Comparison of ENCODE assay signal across 6 cellular contexts in genomic region chr11:85609286-85609685, GRCh38. TPM values are rescaled to one million over a fixed set of nuclear protein-coding genes. Genes with fewer than 3 reads are reported as not detected.
DNase-seq lines count a peak whose midpoint lies in the region; ATAC-seq, FAIRE-seq and TF ChIP-seq lines count a peak whose summit lies in the region.
"Not testable (repeated sequence)": the region's sequence is repeated elsewhere in the genome, so short reads cannot be mapped to it uniquely, and the experiment has no call there.

No MANE protein-coding gene starts in this region.

- TF ChIP-seq RAD21 in H1 (IDR thresholded peaks at IDR 0.05 in 1 of 2, conservative IDR thresholded peaks at IDR 0.05 in 1 of 2; ENCODE audit: low read depth in 2 of 2, low read length in 2 of 2): not testable (repeated sequence)

- H2BK12ac ChIP-seq in H1 (ENCODE audit: low read depth, low read length): 0 out of 2 replicates have a peak overlapping the region, but pooled peaks have one; percentile 39

- H3K4me1 ChIP-seq in H1 (replicated peaks in 1 of 4; ENCODE audit: control insufficient read depth in 3 of 4, insufficient read depth in 4 of 4, low read length in 3 of 4): not testable (repeated sequence)

- H3K27ac ChIP-seq in H1 (ENCODE audit: low read depth, low read length): not testable (repeated sequence)

- H3K9me3 Mint-ChIP-seq in activated CD8-positive, alpha-beta T cell treated with anti-CD3 and anti-CD28 coated beads for 36 hours: not testable (repeated sequence)

- not testable (repeated sequence) for H3K4me1 Mint-ChIP-seq in activated CD8-positive, alpha-beta T cell treated with anti-CD3 and anti-CD28 coated beads for 36 hours (ENCODE audit: low read depth)

- not testable (repeated sequence) for H3K4me3 ChIP-seq in H1 (ENCODE audit: extremely low read depth in 1 of 4, insufficient read depth in 2 of 4, low read depth in 3 of 4, low read length in 4 of 4)

- FAIRE-seq in H1 (lab: Jason Lieb, UNC): not testable (repeated sequence)

- not testable (repeated sequence) for H3K79me2 ChIP-seq in H1 (ENCODE audit: control insufficient read depth in 1 of 2, insufficient read depth in 2 of 2, low read length in 2 of 2)

- H3K27me3 Mint-ChIP-seq in activated CD8-positive, alpha-beta T cell treated with anti-CD3 and anti-CD28 coated beads for 36 hours: not testable (repeated sequence)

- H3K27ac Mint-ChIP-seq in activated CD8-positive, alpha-beta T cell treated with anti-CD3 and anti-CD28 coated beads for 36 hours: not testable (repeated sequence)

- H4K5ac ChIP-seq in H1 (ENCODE audit: insufficient read length, low read depth, low read length): not testable (repeated sequence)

- H2BK20ac ChIP-seq in H1 (ENCODE audit: low read length): not testable (repeated sequence)

- CTCF ChIA-PET in activated CD8-positive, alpha-beta T cell treated with anti-CD3 and anti-CD28 coated beads for 36 hours (lab: Charles Lee): interaction anchor here (0.6 to 1.6 kb wide), 3 partner anchors 9 to 61 kb away, joined by 3 to 4 read pairs (median 3); no protein-coding TSS in a partner anchor
- CTCF ChIA-PET in H1 (lab: Charles Lee; ENCODE audit: partially characterized antibody): interaction anchor here (0.6 to 0.9 kb wide), 2 partner anchors 13 to 1488 kb away, joined by 3 read pairs; no protein-coding TSS in a partner anchor

- H3K18ac ChIP-seq in H1 (ENCODE audit: extremely low read depth, low read length): not testable (repeated sequence)

- not testable (repeated sequence) for H3K4ac ChIP-seq in H1 (replicated peaks; ENCODE audit: insufficient read length, low read depth, low read length)

- not testable (repeated sequence) for H2BK120ac ChIP-seq in H1 (replicated peaks; ENCODE audit: low read depth, low read length)

- H3K4me2 ChIP-seq in H1 (ENCODE audit: insufficient read depth in 1 of 2, low read depth in 2 of 2, low read length in 2 of 2): not testable (repeated sequence)

- not testable (repeated sequence) for H3K36me3 Mint-ChIP-seq in activated CD8-positive, alpha-beta T cell treated with anti-CD3 and anti-CD28 coated beads for 36 hours (ENCODE audit: low read depth)

- not testable (repeated sequence) for H2BK5ac ChIP-seq in H1 (ENCODE audit: low read depth, low read length)

- TF ChIP-seq CTCF in activated CD8-positive, alpha-beta T cell treated with anti-CD3 and anti-CD28 coated beads for 36 hours (IDR thresholded peaks at IDR 0.05); H1 (IDR thresholded peaks at IDR 0.05; ENCODE audit: control extremely low read depth in 1 of 3, insufficient read depth in 1 of 3, low read depth in 1 of 3, low read length in 3 of 3): not testable (repeated sequence)

- TF ChIP-seq EP300 in H1 (IDR thresholded peaks at IDR 0.05; ENCODE audit: borderline replicate concordance in 1 of 2, low read depth in 2 of 2, low read length in 2 of 2): not testable (repeated sequence)

- not testable (repeated sequence) for H4K8ac ChIP-seq in H1 (ENCODE audit: extremely low read depth, insufficient read depth, low read length)

- POLR2A ChIA-PET in activated CD8-positive, alpha-beta T cell treated with anti-CD3 and anti-CD28 coated beads for 36 hours (lab: Charles Lee): interaction anchor here (0.6 kb wide), 1 partner anchor 367 kb away, joined by 4 read pairs; no protein-coding TSS in a partner anchor
- POLR2A ChIA-PET in H1 (lab: Charles Lee; ENCODE audit: partially characterized antibody): not testable (repeated sequence)

- not testable (repeated sequence) for H2AK5ac ChIP-seq in H1 (ENCODE audit: low read depth, low read length)

- TF ChIP-seq POLR2A in H1 (IDR thresholded peaks at IDR 0.05; ENCODE audit: control extremely low read depth in 1 of 2, low read depth in 2 of 2, low read length in 2 of 2): not testable (repeated sequence)

- not testable (repeated sequence) for H3K56ac ChIP-seq in H1 (replicated peaks; ENCODE audit: insufficient read length, low read depth, low read length)

- intact Hi-C loops in activated CD8-positive, alpha-beta T cell treated with anti-CD3 and anti-CD28 coated beads for 36 hours (cut with micrococcal nuclease): not testable (repeated sequence)

- not testable (repeated sequence) for H4K91ac ChIP-seq in H1 (replicated peaks; ENCODE audit: insufficient read length, low read length)

- not testable (repeated sequence) for H3K9me3 ChIP-seq in H1 (ENCODE audit: insufficient read depth in 2 of 2, low read depth in 1 of 2, low read length in 1 of 2)

- H3K14ac ChIP-seq in H1 (ENCODE audit: insufficient read length): not testable (repeated sequence)

- not testable (repeated sequence) for H3K23ac ChIP-seq in H1 (ENCODE audit: insufficient read length)

- not testable (repeated sequence) for H3K23me2 ChIP-seq in H1 (ENCODE audit: low read depth, low read length)

- not testable (repeated sequence) for H3K27me3 ChIP-seq in H1 (replicated peaks in 1 of 4; ENCODE audit: control insufficient read depth in 3 of 4, extremely low read depth in 1 of 4, insufficient read depth in 3 of 4, low read length in 3 of 4)

- not testable (repeated sequence) for H2AFZ ChIP-seq in H1 (ENCODE audit: low read length)

- not testable (repeated sequence) for ATAC-seq in activated CD8-positive, alpha-beta T cell treated with anti-CD3 and anti-CD28 coated beads for 36 hours

- DNase-seq in H4 (ENCODE audit: low spot score) (peak; percentile 9), LHCN-M2 (ENCODE audit: low read depth) (peak; percentile 7), MV-4-11 (lab: John Stamatoyannopoulos, UW) (peak; percentile 62), RPMI7951 (ENCODE audit: low read depth) (peak; percentile 42)
- DNase-seq in activated CD8-positive, alpha-beta T cell treated with anti-CD3 and anti-CD28 coated beads for 36 hours: peak; percentile 19
- not testable (repeated sequence) for DNase-seq in H1 (ENCODE audit: low read depth in 1 of 2, low spot score in 2 of 2)

- H3K9ac ChIP-seq in H1 (replicated peaks in 1 of 4; ENCODE audit: extremely low read depth in 1 of 4, low read depth in 3 of 4, low read length in 3 of 4): not testable (repeated sequence)

- not testable (repeated sequence) for H3K4me3 Mint-ChIP-seq in activated CD8-positive, alpha-beta T cell treated with anti-CD3 and anti-CD28 coated beads for 36 hours

- H3K79me1 ChIP-seq in H1 (ENCODE audit: low read depth, low read length): not testable (repeated sequence)

- peaks cover 0 to 10% (median 0%) of the 10 kb centered on the region in 4 experiments; a peak in 1 of 8 replicates for H3K36me3 ChIP-seq in H1 (ENCODE audit: control insufficient read depth in 2 of 4, insufficient read depth in 4 of 4, low read length in 3 of 4)

- H2BK15ac ChIP-seq in H1 (ENCODE audit: low read length): not testable (repeated sequence)

- not testable (repeated sequence) for H4K20me1 ChIP-seq in H1 (replicated peaks in 1 of 2; ENCODE audit: control insufficient read depth in 1 of 2, insufficient read depth in 2 of 2, low read length in 2 of 2)

- 96% methylated on average over 2 of the region's 2 CpGs; no CpG with 5 or more reads in 1 of the 2 experiments for WGBS in H1 (ENCODE audit: extremely low coverage in 1 of 2, insufficient coverage in 1 of 2, insufficient read length in 1 of 2, insufficient replicate concordance in 2 of 2, low coverage in 1 of 2, low lambda C conversion rate in 2 of 2, missing lambda C conversion rate in 1 of 2), 2 experiments

RNA-seq across cellular contexts. Expression of gene DLG2, which starts 17.9 kb away (rescaled TPM):
- 1.7 and 2.6 TPM in 2 replicates for total RNA-seq in H4 (2014; rRNA removed; shearing (Covaris generic))
- 0.17 TPM in 1 of 2 replicates, not detected in the other for total RNA-seq in LHCN-M2 (2014; rRNA removed)
- polyA plus RNA-seq in LHCN-M2 (2012): 0.16 TPM
- 0.36 and 0.49 TPM in 2 replicates for total RNA-seq in RPMI7951 (2014; rRNA removed; shearing (Covaris generic))
- 1 to 10 TPM; 2.2 to 2.6 TPM for total RNA-seq in activated CD8-positive, alpha-beta T cell treated with anti-CD3 and anti-CD28 coated beads for 36 hours
- 14.3 and 17.0 TPM in 2 replicates for total RNA-seq in H1 (2021; fragmentation: NEBNext Ultra II Directional; extraction: Animal tissue kit (Norgen Biotek cat#: 25700))
- 1.7 and 2.2 TPM in 2 replicates for polyA plus RNA-seq in H1 (2011; rRNA removed)
- polyA plus RNA-seq in H1 (2011; cell fraction: cytosol; rRNA removed): 2.6 TPM
- 4.4 TPM for polyA plus RNA-seq in H1 (2011; cell fraction: nucleus; rRNA removed)
- polyA plus RNA-seq in H1 (2012, experiment 1 of 2): 3.1 to 7.0 TPM (median 4.1 TPM) in 4 replicates
- polyA plus RNA-seq in H1 (2012, experiment 2 of 2): 1.2 TPM
- polyA plus RNA-seq in H1 (2013, experiment 1 of 2): 5.3 TPM
- polyA plus RNA-seq in H1 (2013, experiment 2 of 2): 4.6 TPM
- 20.6 and 22.5 TPM in 2 replicates for polyA minus RNA-seq in H1 (2011; rRNA and poly(A)+ RNA removed)
- 5.7 TPM for polyA minus RNA-seq in H1 (2011; cell fraction: cytosol; rRNA and poly(A)+ RNA removed)
- polyA minus RNA-seq in H1 (2011; cell fraction: nucleus; rRNA and poly(A)+ RNA removed): 70.0 TPM

RNA-seq across cellular contexts. Expression of gene TMEM126B, which starts 19.1 kb away (rescaled TPM):
- total RNA-seq in H4 (2014; rRNA removed; shearing (Covaris generic)): 93.5 and 94.3 TPM in 2 replicates
- total RNA-seq in LHCN-M2 (2014; rRNA removed): 66.9 and 86.6 TPM in 2 replicates
- 50.8 TPM for polyA plus RNA-seq in LHCN-M2 (2012)
- total RNA-seq in RPMI7951 (2014; rRNA removed; shearing (Covaris generic)): 103 and 109 TPM in 2 replicates
- total RNA-seq in activated CD8-positive, alpha-beta T cell treated with anti-CD3 and anti-CD28 coated beads for 36 hours: 10 to 100 TPM; 51.6 to 61.2 TPM
- total RNA-seq in H1 (2021; fragmentation: NEBNext Ultra II Directional; extraction: Animal tissue kit (Norgen Biotek cat#: 25700)): 82.8 and 85.6 TPM in 2 replicates
- polyA plus RNA-seq in H1 (2011; rRNA removed): 58.5 and 101 TPM in 2 replicates
- 66.5 TPM for polyA plus RNA-seq in H1 (2011; cell fraction: cytosol; rRNA removed)
- 20.3 TPM for polyA plus RNA-seq in H1 (2011; cell fraction: nucleus; rRNA removed)
- polyA plus RNA-seq in H1 (2012, experiment 1 of 2): 55.7 to 104 TPM (median 64.7 TPM) in 4 replicates
- 44.4 TPM for polyA plus RNA-seq in H1 (2012, experiment 2 of 2)
- 76.0 TPM for polyA plus RNA-seq in H1 (2013, experiment 1 of 2)
- polyA plus RNA-seq in H1 (2013, experiment 2 of 2): 70.2 TPM
- 26.3 and 30.6 TPM in 2 replicates for polyA minus RNA-seq in H1 (2011; rRNA and poly(A)+ RNA removed)
- 14.1 TPM for polyA minus RNA-seq in H1 (2011; cell fraction: cytosol; rRNA and poly(A)+ RNA removed)
- 37.1 TPM for polyA minus RNA-seq in H1 (2011; cell fraction: nucleus; rRNA and poly(A)+ RNA removed)

RNA-seq across cellular contexts. Expression of gene TMEM126A, which starts 38.5 kb away (rescaled TPM):
- 90.7 and 98.7 TPM in 2 replicates for total RNA-seq in H4 (2014; rRNA removed; shearing (Covaris generic))
- total RNA-seq in LHCN-M2 (2014; rRNA removed): 36.7 and 42.4 TPM in 2 replicates
- polyA plus RNA-seq in LHCN-M2 (2012): 62.5 TPM
- 97.9 and 111 TPM in 2 replicates for total RNA-seq in RPMI7951 (2014; rRNA removed; shearing (Covaris generic))
- total RNA-seq in activated CD8-positive, alpha-beta T cell treated with anti-CD3 and anti-CD28 coated beads for 36 hours: 10 to 100 TPM; 47.3 to 48.9 TPM
- total RNA-seq in H1 (2021; fragmentation: NEBNext Ultra II Directional; extraction: Animal tissue kit (Norgen Biotek cat#: 25700)): 33.7 and 36.2 TPM in 2 replicates
- polyA plus RNA-seq in H1 (2011; rRNA removed): 24.8 and 58.7 TPM in 2 replicates
- 37.2 TPM for polyA plus RNA-seq in H1 (2011; cell fraction: cytosol; rRNA removed)
- polyA plus RNA-seq in H1 (2011; cell fraction: nucleus; rRNA removed): 7.4 TPM
- 33.1 to 60.1 TPM (median 40.5 TPM) in 4 replicates for polyA plus RNA-seq in H1 (2012, experiment 1 of 2)
- polyA plus RNA-seq in H1 (2012, experiment 2 of 2): 29.6 TPM
- 62.5 TPM for polyA plus RNA-seq in H1 (2013, experiment 1 of 2)
- polyA plus RNA-seq in H1 (2013, experiment 2 of 2): 65.6 TPM
- 18.7 and 20.1 TPM in 2 replicates for polyA minus RNA-seq in H1 (2011; rRNA and poly(A)+ RNA removed)
- polyA minus RNA-seq in H1 (2011; cell fraction: cytosol; rRNA and poly(A)+ RNA removed): 7.6 TPM
- polyA minus RNA-seq in H1 (2011; cell fraction: nucleus; rRNA and poly(A)+ RNA removed): 14.6 TPM

RNA-seq across cellular contexts. Expression of gene CREBZF, which starts 55.6 kb away (rescaled TPM):
- total RNA-seq in H4 (2014; rRNA removed; shearing (Covaris generic)): 18.5 and 20.4 TPM in 2 replicates
- 33.8 and 37.4 TPM in 2 replicates for total RNA-seq in LHCN-M2 (2014; rRNA removed)
- polyA plus RNA-seq in LHCN-M2 (2012): 8.7 TPM
- total RNA-seq in RPMI7951 (2014; rRNA removed; shearing (Covaris generic)): 30.5 and 34.6 TPM in 2 replicates
- 10 to 100 TPM; 44.8 to 46.5 TPM for total RNA-seq in activated CD8-positive, alpha-beta T cell treated with anti-CD3 and anti-CD28 coated beads for 36 hours
- total RNA-seq in H1 (2021; fragmentation: NEBNext Ultra II Directional; extraction: Animal tissue kit (Norgen Biotek cat#: 25700)): 44.2 and 44.9 TPM in 2 replicates
- polyA plus RNA-seq in H1 (2011; rRNA removed): 15.4 and 26.5 TPM in 2 replicates
- polyA plus RNA-seq in H1 (2011; cell fraction: cytosol; rRNA removed): 39.2 TPM
- polyA plus RNA-seq in H1 (2011; cell fraction: nucleus; rRNA removed): 66.3 TPM
- polyA plus RNA-seq in H1 (2012, experiment 1 of 2): 30.5 to 34.8 TPM (median 32.2 TPM) in 4 replicates
- 8.5 TPM for polyA plus RNA-seq in H1 (2012, experiment 2 of 2)
- polyA plus RNA-seq in H1 (2013, experiment 1 of 2): 36.2 TPM
- 30.6 TPM for polyA plus RNA-seq in H1 (2013, experiment 2 of 2)
- 27.5 and 30.2 TPM in 2 replicates for polyA minus RNA-seq in H1 (2011; rRNA and poly(A)+ RNA removed)
- 27.7 TPM for polyA minus RNA-seq in H1 (2011; cell fraction: cytosol; rRNA and poly(A)+ RNA removed)
- polyA minus RNA-seq in H1 (2011; cell fraction: nucleus; rRNA and poly(A)+ RNA removed): 64.7 TPM
